In genomic region chr16:1984347-1985225, GRCh38 we compare ENCODE assay signal across 9 cellular contexts. TPM values are rescaled to one million over a fixed set of nuclear protein-coding genes. Genes with fewer than 3 reads are reported as not detected.
DNase-seq lines count a peak whose midpoint lies in the region; ATAC-seq and TF ChIP-seq lines count a peak whose summit lies in the region.
"Had no signal": no experiment of that assay in that cellular context is flagged by ENCODE, and none has a peak within 500 bp of the region (broad histone marks: within the 10 kb centered on the region; RNA-seq: fewer than 3 reads in every experiment).

No MANE protein-coding gene starts in this region.

- DNase-seq in A673 (ENCODE audit: low spot score), result no peak
- peak; percentile 74 for DNase-seq in NCI-H69 (lab: John Stamatoyannopoulos, UW)
- no peak for DNase-seq in DMS79 (lab: John Stamatoyannopoulos, UW)
- DNase-seq in NCI-H524 treated with DMSO at 0.1 percent for 48 hours (lab: John Stamatoyannopoulos, UW), result no peak
- no peak for DNase-seq in NOMO-1 (lab: John Stamatoyannopoulos, UW; ENCODE audit: unreplicated experiment in 2 of 2)

- POLR2A ChIA-PET in A673 (lab: Charles Lee; ENCODE audit: low non-redundant PET), result interaction anchor here (0.5 kb wide), 1 partner anchor 20 kb away, joined by 9 read pairs; the partner anchor contains the start of gene RPS2

- intact Hi-C loops in A673 (cut with micrococcal nuclease; ENCODE audit: unreplicated experiment), result no loop called here

- no peaks in the 10 kb centered on the region for H3K9me3 ChIP-seq in A673 (ENCODE audit: low read depth, low read length, poor library complexity, severe bottlenecking)
- no peaks in the 10 kb centered on the region for H3K9me3 ChIP-seq in duodenal mucosa (ENCODE audit: control insufficient read depth in 1 of 2, low read length in 2 of 2)
- H3K9me3 ChIP-seq in muscle layer of duodenum (ENCODE audit: control insufficient read depth in 1 of 2, low read length in 2 of 2), result no peaks in the 10 kb centered on the region

- TSS peak; percentile 39 for BruUV-seq in A673 (replicated peaks; lab: Mats Ljungman, UMichigan)

- CTCF ChIA-PET in A673 (lab: Charles Lee), result interaction anchor here (0.9 kb wide), 1 partner anchor 156 kb away, joined by 4 read pairs; no protein-coding TSS in a partner anchor

- peak; percentile 16 for ATAC-seq in GM19035 (IDR thresholded peaks at IDR 0.05; ENCODE audit: unreplicated experiment)

- no peak for TF ChIP-seq CTCF in A673 (conservative IDR thresholded peaks at IDR 0.05; ENCODE audit: low read depth, low read length)

- H3K36me3 ChIP-seq in A673 (ENCODE audit: insufficient read depth, low read length, poor library complexity, severe bottlenecking) (peaks cover 7% of the 10 kb centered on the region), duodenal mucosa (ENCODE audit: control insufficient read depth in 1 of 2, insufficient read depth in 2 of 2, low read length in 2 of 2) (peaks cover 17 to 18% of the 10 kb centered on the region in 2 donors), muscle layer of duodenum (ENCODE audit: control insufficient read depth in 1 of 2, insufficient read depth in 2 of 2, low read length in 2 of 2) (peaks cover 6 to 21% of the 10 kb centered on the region in 2 donors)

- peak overlapping the region; percentile 77 to 79 for H3K9ac ChIP-seq in duodenal mucosa (ENCODE audit: low read depth in 1 of 2, low read length in 2 of 2)

- H3K4me3 ChIP-seq in A673 (ENCODE audit: low read depth, low read length, poor library complexity, severe bottlenecking) (peak overlapping the region; percentile 81), duodenal mucosa (ENCODE audit: low read depth in 1 of 2, low read length in 2 of 2) (peak overlapping the region; percentile 75 to 86), muscle layer of duodenum (ENCODE audit: low read depth in 1 of 2, low read length in 2 of 2) (peak overlapping the region; percentile 68 to 83)

- H3K27me3 ChIP-seq in A673 (replicated peaks; ENCODE audit: insufficient read depth, low read depth, low read length, poor library complexity) (peaks cover 8% of the 10 kb centered on the region), duodenal mucosa (ENCODE audit: control insufficient read depth in 1 of 2, insufficient read depth in 2 of 2, low read length in 2 of 2) (peaks cover 22 to 26% of the 10 kb centered on the region in 2 donors), muscle layer of duodenum (ENCODE audit: low read depth, low read length) (peaks cover 40% of the 10 kb centered on the region)

- peak overlapping the region; percentile 70 for H3K27ac ChIP-seq in A673 (ENCODE audit: low read depth, low read length, poor library complexity, severe bottlenecking)
- H3K27ac ChIP-seq in duodenal mucosa (ENCODE audit: low read depth, low read length), result peak overlapping the region; percentile 69
- H3K27ac ChIP-seq in muscle layer of duodenum (ENCODE audit: low read length), result peak overlapping the region; percentile 84

- peaks cover 20% of the 10 kb centered on the region for H3K4me1 ChIP-seq in A673 (ENCODE audit: insufficient read depth, low read length, poor library complexity, severe bottlenecking)
- H3K4me1 ChIP-seq in duodenal mucosa (ENCODE audit: control insufficient read depth in 1 of 2, insufficient read depth in 2 of 2, low read length in 2 of 2), result peaks cover 63 to 68% of the 10 kb centered on the region in 2 donors
- peaks cover 15 to 23% of the 10 kb centered on the region in 2 donors for H3K4me1 ChIP-seq in muscle layer of duodenum (ENCODE audit: control insufficient read depth in 1 of 2, insufficient read depth in 2 of 2, low read length in 2 of 2)

RNA-seq across cellular contexts. Expression of gene GFER, which starts 0.6 kb away (rescaled TPM):
- 26.2 and 27.4 TPM in 2 replicates for total RNA-seq in A673 (2021)

RNA-seq across cellular contexts. Expression of gene NOXO1, which starts 3.3 kb away (rescaled TPM):
- 0.90 and 1.2 TPM in 2 replicates for total RNA-seq in A673 (2021)

RNA-seq across cellular contexts. Expression of gene SYNGR3, which starts 5.2 kb away (rescaled TPM):
- 1.4 and 2.3 TPM in 2 replicates for total RNA-seq in A673 (2021)

RNA-seq across cellular contexts. Expression of gene TBL3, which starts 12.7 kb away (rescaled TPM):
- 58.4 and 64.1 TPM in 2 replicates for total RNA-seq in A673 (2021)

RNA-seq across cellular contexts. Expression of gene RNF151, which starts 17.9 kb away (rescaled TPM):
- total RNA-seq in A673 (2021), result not detected in 2 replicates
- total RNA-seq: lung microvascular endothelial cell had no signal
